Comparison of ENCODE assay signal across 21 cellular contexts in genomic region chr2:207289295-207290018, GRCh38.
DNase-seq lines count a peak whose midpoint lies in the region; ATAC-seq, FAIRE-seq and TF ChIP-seq lines count a peak whose summit lies in the region.
"Had no signal": no experiment of that assay in that cellular context is flagged by ENCODE, and none has a peak within 500 bp of the region (broad histone marks: within the 10 kb centered on the region; RNA-seq: fewer than 3 reads in every experiment).

No MANE protein-coding gene starts in this region.

- intact Hi-C loops in CD4-positive, alpha-beta T cell (cut with DNase I, micrococcal nuclease) = no loop called here

- no peaks in the 10 kb centered on the region for H3K27me3 ChIP-seq in lung (ENCODE audit: control insufficient read depth, insufficient read depth)
- H3K27me3 ChIP-seq in CD4-positive, alpha-beta T cell (ENCODE audit: control insufficient read depth, insufficient read depth, low read length) = no peaks in the 10 kb centered on the region
- H3K27me3 ChIP-seq: cardiac muscle cell, gastrocnemius medialis, suprapubic skin had no signal

- H3K4me1 ChIP-seq in lung (ENCODE audit: control insufficient read depth in 2 of 2, insufficient read depth in 2 of 2, low read length in 2 of 2) = peaks cover 0 to 11% of the 10 kb centered on the region in 2 donors
- H3K4me1 ChIP-seq: gastrocnemius medialis had no signal

- H3K36me3 ChIP-seq in lung (ENCODE audit: control insufficient read depth in 2 of 2, insufficient read depth in 2 of 2, low read length in 2 of 2) = no peaks in the 10 kb centered on the region
- H3K36me3 ChIP-seq: cardiac muscle cell, gastrocnemius medialis, suprapubic skin, WERI-Rb-1 had no signal

- H3K27ac Mint-ChIP-seq in CD4-positive, alpha-beta T cell = no peak overlapping the region

- FAIRE-seq in GM12891 (lab: Jason Lieb, UNC) = peak; percentile 61
- FAIRE-seq: G401.6, GM12878 had no signal

- H3K4me3 Mint-ChIP-seq in CD4-positive, alpha-beta T cell = no peak overlapping the region
- H3K4me3 Mint-ChIP-seq: activated CD4-positive, alpha-beta memory T cell treated with anti-CD3 and anti-CD28 coated beads for 36 hours had no signal

- no peaks in the 10 kb centered on the region for H3K36me3 Mint-ChIP-seq in CD4-positive, alpha-beta T cell (ENCODE audit: low read depth)
- H3K36me3 Mint-ChIP-seq: activated CD4-positive, alpha-beta memory T cell treated with anti-CD3 and anti-CD28 coated beads for 36 hours had no signal

- WGBS in lung, 2 donors = 28 to 72% methylated on average over 2 of the region's 2 CpGs

- no peak for TF ChIP-seq POLR2A in GM12891 (IDR thresholded peaks at IDR 0.05; ENCODE audit: low read depth, low read length)

- POLR2A ChIA-PET in CD4-positive, alpha-beta T cell (lab: Charles Lee) = interaction anchor here (0.7 kb wide), 1 partner anchor 732 kb away, joined by 3 read pairs; no protein-coding TSS in a partner anchor

- DNase-seq in GM12891 (ENCODE audit: insufficient read length, low spot score) = no peak
- DNase-seq in NCI-H2029 (lab: John Stamatoyannopoulos, UW) = peak; percentile 46
- DNase-seq in dermis blood vessel endothelial cell = peak; percentile 60
- no peak for DNase-seq in lung (ENCODE audit: low spot score)
- DNase-seq in CD4-positive, alpha-beta T cell = no peak
- no peak for DNase-seq in NCI-H1105 treated with DMSO at 0.1 percent for 48 hours (lab: John Stamatoyannopoulos, UW)
- DNase-seq in stimulated activated CD4-positive, alpha-beta T cell treated with anti-CD3 and anti-CD28 coated beads, Interleukin-4, amount 100 ng/mL, for 1 hour = no peak
- DNase-seq: AML-193; gastrocnemius medialis; MM.1S; NK-92 treated with Interleukin-12 subunit alpha and Interleukin-12 subunit beta, amount 100 ng/mL, for 24 hours; occipital lobe; T-helper 1 cell; WERI-Rb-1 had no signal

- H3K4me1 Mint-ChIP-seq in CD4-positive, alpha-beta T cell (ENCODE audit: low read depth) = peaks cover 14% of the 10 kb centered on the region

- H3K9me3 Mint-ChIP-seq in CD4-positive, alpha-beta T cell = no peaks in the 10 kb centered on the region
- H3K9me3 Mint-ChIP-seq: activated CD4-positive, alpha-beta memory T cell treated with anti-CD3 and anti-CD28 coated beads for 36 hours had no signal

- CTCF ChIA-PET in CD4-positive, alpha-beta T cell (lab: Charles Lee) = no interaction called here

- H3K4me3 ChIP-seq in lung = no peak overlapping the region
- H3K4me3 ChIP-seq: cardiac muscle cell, gastrocnemius medialis, GM12878, suprapubic skin had no signal

- ATAC-seq in lung (ENCODE audit: insufficient read depth, low FRiP score) = peak; percentile 19
- ATAC-seq in CD4-positive, alpha-beta T cell (ENCODE audit: poor library complexity) = no peak
- ATAC-seq: gastrocnemius medialis, left lobe of liver, sciatic nerve had no signal

- TF ChIP-seq CTCF in lung (IDR thresholded peaks at IDR 0.05; ENCODE audit: control extremely low read depth, extremely low read depth) = no peak
- no peak for TF ChIP-seq CTCF in CD4-positive, alpha-beta T cell (IDR thresholded peaks at IDR 0.05)

- H3K27ac ChIP-seq in lung (ENCODE audit: low read depth in 1 of 2, low read length in 1 of 2) = no peak overlapping the region
- H3K27ac ChIP-seq in CD4-positive, alpha-beta T cell (ENCODE audit: low read depth, low read length) = no peak overlapping the region
- H3K27ac ChIP-seq: cardiac muscle cell, gastrocnemius medialis, suprapubic skin, WERI-Rb-1 had no signal

- H3K27me3 Mint-ChIP-seq in CD4-positive, alpha-beta T cell = no peaks in the 10 kb centered on the region

- H3K9me3 ChIP-seq in lung (ENCODE audit: control insufficient read depth in 2 of 2, insufficient read depth in 1 of 2, low read length in 1 of 2) = no peaks in the 10 kb centered on the region
- H3K9me3 ChIP-seq in CD4-positive, alpha-beta T cell (ENCODE audit: control insufficient read depth, low read length) = no peaks in the 10 kb centered on the region
- H3K9me3 ChIP-seq: gastrocnemius medialis, suprapubic skin had no signal

TF ChIP-seq in GM12891, 5 proteins besides CTCF, POLR2A, EP300 and RAD21:
- TF ChIP-seq PAX5 (IDR thresholded peaks at IDR 0.05; ENCODE audit: insufficient read depth, low read length, severe bottlenecking) = no peak
- no peak for TF ChIP-seq SPI1 (IDR thresholded peaks at IDR 0.05; ENCODE audit: low read depth, low read length)
- TF ChIP-seq POU2F2 (IDR thresholded peaks at IDR 0.05; ENCODE audit: low read depth, low read length) = no peak
- TF ChIP-seq TAF1 (IDR thresholded peaks at IDR 0.05; ENCODE audit: low read depth, low read length) = no peak
- TF ChIP-seq POLR2AphosphoS5 (IDR thresholded peaks at IDR 0.05; ENCODE audit: low read depth, low read length) = no peak
TF ChIP-seq in GM12891: peak in this region for 0.

Comparison
In these comparisons a context has a peak if more than half of its experiments do, and no peak if none do; other contexts are left out.
1. DNase-seq: peak in NCI-H2029 (single experiment) and dermis blood vessel endothelial cell (single experiment); none in GM12891 (single experiment), lung (single experiment), CD4-positive, alpha-beta T cell (0 of 10), NCI-H1105 treated with DMSO at 0.1 percent for 48 hours (single experiment) and stimulated activated CD4-positive, alpha-beta T cell treated with anti-CD3 and anti-CD28 coated beads, Interleukin-4, amount 100 ng/mL, for 1 hour (single experiment).